9 cellular contexts compared by ENCODE assay signal in genomic region chr11:66315921-66316811, GRCh38. TPM values are rescaled to one million over a fixed set of nuclear protein-coding genes. Genes with fewer than 3 reads are reported as not detected.
A peak's percentile ranks its signal among the peaks of the same experiment; 100 is the strongest.
DNase-seq lines count a peak whose midpoint lies in the region; ATAC-seq and TF ChIP-seq lines count a peak whose summit lies in the region.
"Had no signal": no experiment of that assay in that cellular context is flagged by ENCODE, and none has a peak within 500 bp of the region (broad histone marks: within the 10 kb centered on the region; RNA-seq: fewer than 3 reads in every experiment).

No MANE protein-coding gene starts in this region.

- no peaks in the 10 kb centered on the region for H3K27me3 Mint-ChIP-seq in activated B cell treated with CpG ODN at 0.5 μM for 24 hours

- H3K27ac Mint-ChIP-seq in activated B cell treated with CpG ODN at 0.5 μM for 24 hours = peak overlapping the region; percentile 30

- intact Hi-C loops in activated B cell treated with CpG ODN at 0.5 μM for 24 hours (cut with micrococcal nuclease) = no loop called here

- no peaks in the 10 kb centered on the region for H3K9me3 Mint-ChIP-seq in activated B cell treated with CpG ODN at 0.5 μM for 24 hours

- H3K27me3 ChIP-seq in BJ (ENCODE audit: control insufficient read depth, insufficient read depth, low read length) = no peaks in the 10 kb centered on the region
- H3K27me3 ChIP-seq in mucosa of rectum (ENCODE audit: control insufficient read depth in 2 of 2, insufficient read depth in 2 of 2, low read length in 2 of 2) = no peaks in the 10 kb centered on the region

- ATAC-seq in activated B cell treated with CpG ODN at 0.5 μM for 24 hours (ENCODE audit: low read depth) = no peak
- ATAC-seq in HG02938 (IDR thresholded peaks at IDR 0.05; ENCODE audit: unreplicated experiment) = no peak
- ATAC-seq in HG03135 (IDR thresholded peaks at IDR 0.05; ENCODE audit: unreplicated experiment) = no peak
- ATAC-seq: left colon had no signal

- peak overlapping the region in 1 of 2 donors; percentile 29 for H3K9ac ChIP-seq in mucosa of rectum (ENCODE audit: low read depth in 1 of 2, low read length in 2 of 2)

- H3K4me3 Mint-ChIP-seq in activated B cell treated with CpG ODN at 0.5 μM for 24 hours = no peak overlapping the region

- H3K4me1 Mint-ChIP-seq in activated B cell treated with CpG ODN at 0.5 μM for 24 hours = peaks cover 56% of the 10 kb centered on the region

- peaks cover 2% of the 10 kb centered on the region for H3K36me3 Mint-ChIP-seq in activated B cell treated with CpG ODN at 0.5 μM for 24 hours (ENCODE audit: low read depth)

- TF ChIP-seq CTCF in BJ (IDR thresholded peaks at IDR 0.05; ENCODE audit: insufficient read depth, low read depth, low read length) (no peak), activated B cell treated with CpG ODN at 0.5 μM for 24 hours (IDR thresholded peaks at IDR 0.05) (no peak)

- H3K9me3 ChIP-seq in mucosa of rectum (ENCODE audit: control insufficient read depth in 2 of 2, low read length in 2 of 2) = no peaks in the 10 kb centered on the region

- peak overlapping the region in 1 of 2 donors; percentile 84 for H3K27ac ChIP-seq in mucosa of rectum (ENCODE audit: low read depth in 2 of 2, low read length in 2 of 2)

- H3K4me1 ChIP-seq in mucosa of rectum (ENCODE audit: control insufficient read depth in 2 of 2, insufficient read depth in 2 of 2, low read length in 2 of 2) = peaks cover 13 to 30% of the 10 kb centered on the region in 2 donors

- CTCF ChIA-PET in BJ (lab: Yijun Ruan, JAX) (interaction anchor here (1.5 to 11.3 kb wide), 7 partner anchors 9 to 71 kb away, joined by 3 to 201 read pairs (median 28); partner anchors contain the start of gene RIN1), activated B cell treated with CpG ODN at 0.5 μM for 24 hours (lab: Charles Lee) (no interaction called here)

- H3K36me3 ChIP-seq in BJ (ENCODE audit: control insufficient read depth, insufficient read depth, low read length) (no peaks in the 10 kb centered on the region; the same call in 1 of the 2 replicates), mucosa of rectum (ENCODE audit: control insufficient read depth in 2 of 2, insufficient read depth in 2 of 2, low read length in 2 of 2) (no peaks in the 10 kb centered on the region)

- peak overlapping the region; percentile 69 for H3K4me3 ChIP-seq in BJ (ENCODE audit: low read depth, low read length)
- H3K4me3 ChIP-seq in mucosa of rectum (ENCODE audit: low read length in 2 of 2) = peak overlapping the region; percentile 45 to 65

- no peak for DNase-seq in BJ (ENCODE audit: low read depth)
- no peak for DNase-seq in activated B cell treated with CpG ODN at 0.5 μM for 24 hours
- no peak for DNase-seq in NCI-H526 (lab: John Stamatoyannopoulos, UW)
- DNase-seq: activated effector memory CD4-positive, alpha-beta T cell treated with Interleukin-2 at 50 U/mL for 16 hours had no signal

- POLR2A ChIA-PET in BJ (lab: Charles Lee) (interaction anchor here (0.5 to 1.1 kb wide), 6 partner anchors 11 to 791 kb away, joined by 3 to 10 read pairs (median 4); partner anchors contain the start of genes RIN1, SCYL1 and YIF1A), activated B cell treated with CpG ODN at 0.5 μM for 24 hours (lab: Charles Lee) (interaction anchor here (0.6 to 2.3 kb wide), 14 partner anchors 23 to 484 kb away, joined by 3 to 9 read pairs (median 4); partner anchors contain the start of genes RBM4B, SF3B2, YIF1A and ZDHHC24)

RNA-seq across cellular contexts. Expression of gene CD248, which starts 0.7 kb away (rescaled TPM):
- polyA plus RNA-seq in BJ (2011; rRNA removed) = 83.0 and 180 TPM in 2 replicates
- polyA minus RNA-seq in BJ (2011; rRNA and poly(A)+ RNA removed) = 54.8 and 83.5 TPM in 2 replicates
- 0.22 TPM in 1 of 2 replicates, not detected in the other for total RNA-seq in activated B cell treated with CpG ODN at 0.5 μM for 24 hours
- total RNA-seq: NCI-H460 had no signal

RNA-seq across cellular contexts. Expression of gene RIN1, which starts 20.1 kb away (rescaled TPM):
- polyA plus RNA-seq in BJ (2011; rRNA removed) = 6.3 and 9.2 TPM in 2 replicates
- 5.4 and 5.8 TPM in 2 replicates for polyA minus RNA-seq in BJ (2011; rRNA and poly(A)+ RNA removed)
- 0.76 and 0.98 TPM in 2 replicates for total RNA-seq in activated B cell treated with CpG ODN at 0.5 μM for 24 hours

RNA-seq across cellular contexts. Expression of gene TMEM151A, which starts 24.5 kb away (rescaled TPM):
- polyA plus RNA-seq in BJ (2011; rRNA removed) = 0.15 TPM in 1 of 2 replicates, not detected in the other
- 0.14 and 0.26 TPM in 2 replicates for polyA minus RNA-seq in BJ (2011; rRNA and poly(A)+ RNA removed)
- not detected in 2 replicates for total RNA-seq in activated B cell treated with CpG ODN at 0.5 μM for 24 hours

RNA-seq across cellular contexts. Expression of gene YIF1A, which starts 27.2 kb away (rescaled TPM):
- 151 and 228 TPM in 2 replicates for polyA plus RNA-seq in BJ (2011; rRNA removed)
- polyA minus RNA-seq in BJ (2011; rRNA and poly(A)+ RNA removed) = 169 and 259 TPM in 2 replicates
- total RNA-seq in activated B cell treated with CpG ODN at 0.5 μM for 24 hours = 53.4 and 62.6 TPM in 2 replicates

RNA-seq across cellular contexts. Expression of gene BRMS1, which starts 28.7 kb away (rescaled TPM):
- polyA plus RNA-seq in BJ (2011; rRNA removed) = 36.7 and 46.3 TPM in 2 replicates
- 8.2 and 9.1 TPM in 2 replicates for polyA minus RNA-seq in BJ (2011; rRNA and poly(A)+ RNA removed)
- total RNA-seq in activated B cell treated with CpG ODN at 0.5 μM for 24 hours = 56.9 and 59.2 TPM in 2 replicates
